ENCODE assay signal across 15 cellular contexts in the genomic region with DNA sequence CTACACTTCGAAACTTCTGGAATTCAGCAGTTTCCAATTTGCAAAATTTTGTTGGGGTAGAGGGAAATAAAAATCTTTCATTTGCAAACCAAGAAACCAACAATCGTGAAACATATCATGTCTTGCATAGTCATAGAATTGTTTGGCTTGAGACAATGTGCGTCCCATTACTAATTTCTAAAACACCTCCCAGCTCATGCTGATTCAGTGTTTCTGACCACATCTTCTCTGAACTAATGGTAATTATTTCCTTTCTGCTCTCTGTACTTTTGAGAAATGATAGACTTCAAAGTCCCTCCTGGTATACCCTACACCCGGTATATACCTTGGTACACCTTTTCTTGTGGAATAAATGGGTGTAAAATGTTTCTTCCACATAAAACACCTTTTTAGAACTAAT. TPM values are rescaled to one million over a fixed set of nuclear protein-coding genes. Genes with fewer than 3 reads are reported as not detected.
DNase-seq lines count a peak whose midpoint lies in the region; ATAC-seq and TF ChIP-seq lines count a peak whose summit lies in the region.
"Had no signal": no experiment of that assay in that cellular context is flagged by ENCODE, and none has a peak within 500 bp of the region (broad histone marks: within the 10 kb centered on the region; RNA-seq: fewer than 3 reads in every experiment).

No MANE protein-coding gene starts in this region.

- H3K79me2 ChIP-seq in hepatocyte = no peaks in the 10 kb centered on the region

- no peaks in the 10 kb centered on the region for H3K27me3 ChIP-seq in hepatocyte
- H3K27me3 ChIP-seq: ascending aorta, spleen had no signal

- H3K27me3 Mint-ChIP-seq in HFFc6 (ENCODE audit: insufficient read depth) = no peaks in the 10 kb centered on the region
- H3K27me3 Mint-ChIP-seq in activated naive CD8-positive, alpha-beta T cell treated with anti-CD3 and anti-CD28 coated beads, Interleukin-2, amount 50 U/mL, for 24 hours = no peaks in the 10 kb centered on the region
- H3K27me3 Mint-ChIP-seq: activated B cell treated with CpG ODN at 0.5 μM for 24 hours; dendritic cell treated with granulocyte-macrophage colony-stimulating factor and Interleukin-4, amounts not matched to agents 40 ng/mL and 50 ng/mL, for 4 days; naive B cell had no signal

- peak; percentile 79 for ATAC-seq in activated naive CD8-positive, alpha-beta T cell treated with anti-CD3 and anti-CD28 coated beads, Interleukin-2, amount 50 U/mL, for 24 hours

- H3K27ac Mint-ChIP-seq in HFFc6 = peak overlapping the region; percentile 80
- H3K27ac Mint-ChIP-seq in activated naive CD8-positive, alpha-beta T cell treated with anti-CD3 and anti-CD28 coated beads, Interleukin-2, amount 50 U/mL, for 24 hours = peak overlapping the region; percentile 55
- H3K27ac Mint-ChIP-seq: activated B cell treated with CpG ODN at 0.5 μM for 24 hours; CD14-positive monocyte; dendritic cell treated with granulocyte-macrophage colony-stimulating factor and Interleukin-4, amounts not matched to agents 40 ng/mL and 50 ng/mL, for 4 days had no signal

- peaks cover 66% of the 10 kb centered on the region for H3K4me1 Mint-ChIP-seq in HFFc6 (ENCODE audit: low read depth)
- peaks cover 22% of the 10 kb centered on the region for H3K4me1 Mint-ChIP-seq in activated naive CD8-positive, alpha-beta T cell treated with anti-CD3 and anti-CD28 coated beads, Interleukin-2, amount 50 U/mL, for 24 hours
- H3K4me1 Mint-ChIP-seq: naive B cell had no signal

- 98% methylated on average over 4 of the region's 4 CpGs for WGBS in hepatocyte (ENCODE audit: low lambda C conversion rate, missing lambda C conversion rate)

- H3K36me3 Mint-ChIP-seq in HFFc6 (ENCODE audit: low read depth) = peaks cover 14% of the 10 kb centered on the region; the same call in 1 of the 2 replicates
- peaks cover 33% of the 10 kb centered on the region for H3K36me3 Mint-ChIP-seq in activated naive CD8-positive, alpha-beta T cell treated with anti-CD3 and anti-CD28 coated beads, Interleukin-2, amount 50 U/mL, for 24 hours (ENCODE audit: low read depth)

- no peaks in the 10 kb centered on the region for H3K9me2 ChIP-seq in hepatocyte (replicated peaks; ENCODE audit: insufficient read depth)

- H3K4me2 ChIP-seq in hepatocyte = no peak overlapping the region

- no peaks in the 10 kb centered on the region for H3K4me1 ChIP-seq in hepatocyte (ENCODE audit: insufficient read depth)
- H3K4me1 ChIP-seq: spleen had no signal

- TF ChIP-seq CTCF in HFFc6 (IDR thresholded peaks at IDR 0.05) (no peak), hepatocyte (IDR thresholded peaks at IDR 0.05; ENCODE audit: poor library complexity) (no peak)

- H3K27ac ChIP-seq in hepatocyte = no peak overlapping the region
- H3K27ac ChIP-seq: ascending aorta, spleen had no signal

- no peaks in the 10 kb centered on the region for H3K9me3 Mint-ChIP-seq in HFFc6
- peaks cover 6% of the 10 kb centered on the region for H3K9me3 Mint-ChIP-seq in activated naive CD8-positive, alpha-beta T cell treated with anti-CD3 and anti-CD28 coated beads, Interleukin-2, amount 50 U/mL, for 24 hours
- H3K9me3 Mint-ChIP-seq: activated B cell treated with CpG ODN at 0.5 μM for 24 hours; dendritic cell treated with granulocyte-macrophage colony-stimulating factor and Interleukin-4, amounts not matched to agents 40 ng/mL and 50 ng/mL, for 4 days had no signal

- H4K20me1 ChIP-seq in hepatocyte (ENCODE audit: insufficient read depth, poor library complexity, severe bottlenecking) = no peaks in the 10 kb centered on the region

- peak overlapping the region; percentile 51 for H3K4me3 Mint-ChIP-seq in HFFc6
- H3K4me3 Mint-ChIP-seq in activated naive CD8-positive, alpha-beta T cell treated with anti-CD3 and anti-CD28 coated beads, Interleukin-2, amount 50 U/mL, for 24 hours = no peak overlapping the region
- H3K4me3 Mint-ChIP-seq: activated B cell treated with CpG ODN at 0.5 μM for 24 hours; CD14-positive monocyte; dendritic cell treated with granulocyte-macrophage colony-stimulating factor and Interleukin-4, amounts not matched to agents 40 ng/mL and 50 ng/mL, for 4 days; naive B cell had no signal

- no peaks in the 10 kb centered on the region for H3K36me3 ChIP-seq in hepatocyte (replicated peaks; ENCODE audit: insufficient read depth, low read depth)

- H3K4me3 ChIP-seq in hepatocyte = no peak overlapping the region
- H3K4me3 ChIP-seq: ascending aorta, spleen had no signal

- H2AFZ ChIP-seq in hepatocyte = no peak overlapping the region

- peak; percentile 52 for DNase-seq in EL
- peak; percentile 47 for DNase-seq in HFFc6
- no peak for DNase-seq in activated naive CD8-positive, alpha-beta T cell treated with anti-CD3 and anti-CD28 coated beads, Interleukin-2, amount 50 U/mL, for 24 hours
- peak; percentile 82 for DNase-seq in kidney tubule cell (ENCODE audit: low spot score)
- no peak for DNase-seq in NCI-H1092 (lab: John Stamatoyannopoulos, UW)
- no peak for DNase-seq in hepatocyte (ENCODE audit: low spot score)
- no peak for DNase-seq in NCI-H2171 treated with DMSO at 0.1 percent for 48 hours (lab: John Stamatoyannopoulos, UW)
- DNase-seq: activated B cell treated with CpG ODN at 0.5 μM for 24 hours, naive B cell, NCI-H2029 treated with DMSO at 0.1 percent for 48 hours, posterior cingulate gyrus, spleen had no signal

- H3K9me3 ChIP-seq in hepatocyte (ENCODE audit: low read depth) = no peaks in the 10 kb centered on the region
- H3K9me3 ChIP-seq: ascending aorta, spleen had no signal

RNA-seq across cellular contexts. Expression of gene TSPAN13, which starts 41.8 kb away (rescaled TPM):
- total RNA-seq in HFFc6 (2021; fragmentation: NEBNext Ultra II Directional; extraction: Animal tissue kit (Norgen Biotek cat#: 25700)) = 10 to 100 TPM; 19.5 to 60.9 (median 23.4) TPM
- 173 and 196 TPM in 2 replicates for total RNA-seq in hepatocyte
- polyA plus RNA-seq in hepatocyte = 157 and 164 TPM in 2 replicates

Comparison
In these comparisons a context has a peak if more than half of its experiments do, and no peak if none do; other contexts are left out.
1. DNase-seq: peak in EL (single experiment), HFFc6 (single experiment) and kidney tubule cell (single experiment); none in activated naive CD8-positive, alpha-beta T cell treated with anti-CD3 and anti-CD28 coated beads, Interleukin-2, amount 50 U/mL, for 24 hours (single experiment), NCI-H1092 (single experiment), hepatocyte (single experiment) and NCI-H2171 treated with DMSO at 0.1 percent for 48 hours (single experiment).